1 cellular context compared by ENCODE assay signal in genomic region chr16:57534881-57535658, GRCh38.
TF ChIP-seq lines count a peak whose summit lies in the region.

No MANE protein-coding gene starts in this region.

TF ChIP-seq in endothelial cell of umbilical vein, 7 proteins besides CTCF, POLR2A, EP300 and RAD21:
- no peak for TF ChIP-seq GATA2 (IDR thresholded peaks at IDR 0.05; ENCODE audit: insufficient read depth, insufficient read length, low read depth, low read length)
- no peak for TF ChIP-seq MYC (IDR thresholded peaks at IDR 0.05; ENCODE audit: low read depth, low read length)
- no peak for TF ChIP-seq EZH2 (IDR thresholded peaks at IDR 0.05; ENCODE audit: borderline replicate concordance, low read depth, low read length, severe bottlenecking)
- no peak for TF ChIP-seq MAX (IDR thresholded peaks at IDR 0.05; ENCODE audit: insufficient read depth, insufficient read length)
- TF ChIP-seq POLR2AphosphoS5 (IDR thresholded peaks at IDR 0.05; ENCODE audit: insufficient read depth, low read depth, low read length): no peak
- TF ChIP-seq FOS (IDR thresholded peaks at IDR 0.05; ENCODE audit: borderline replicate concordance, insufficient read depth, low read length): no peak
- no peak for TF ChIP-seq JUN (IDR thresholded peaks at IDR 0.05; ENCODE audit: borderline replicate concordance, insufficient read depth, insufficient read length, low read depth)
